1 cellular context compared by ENCODE assay signal in the genomic region with DNA sequence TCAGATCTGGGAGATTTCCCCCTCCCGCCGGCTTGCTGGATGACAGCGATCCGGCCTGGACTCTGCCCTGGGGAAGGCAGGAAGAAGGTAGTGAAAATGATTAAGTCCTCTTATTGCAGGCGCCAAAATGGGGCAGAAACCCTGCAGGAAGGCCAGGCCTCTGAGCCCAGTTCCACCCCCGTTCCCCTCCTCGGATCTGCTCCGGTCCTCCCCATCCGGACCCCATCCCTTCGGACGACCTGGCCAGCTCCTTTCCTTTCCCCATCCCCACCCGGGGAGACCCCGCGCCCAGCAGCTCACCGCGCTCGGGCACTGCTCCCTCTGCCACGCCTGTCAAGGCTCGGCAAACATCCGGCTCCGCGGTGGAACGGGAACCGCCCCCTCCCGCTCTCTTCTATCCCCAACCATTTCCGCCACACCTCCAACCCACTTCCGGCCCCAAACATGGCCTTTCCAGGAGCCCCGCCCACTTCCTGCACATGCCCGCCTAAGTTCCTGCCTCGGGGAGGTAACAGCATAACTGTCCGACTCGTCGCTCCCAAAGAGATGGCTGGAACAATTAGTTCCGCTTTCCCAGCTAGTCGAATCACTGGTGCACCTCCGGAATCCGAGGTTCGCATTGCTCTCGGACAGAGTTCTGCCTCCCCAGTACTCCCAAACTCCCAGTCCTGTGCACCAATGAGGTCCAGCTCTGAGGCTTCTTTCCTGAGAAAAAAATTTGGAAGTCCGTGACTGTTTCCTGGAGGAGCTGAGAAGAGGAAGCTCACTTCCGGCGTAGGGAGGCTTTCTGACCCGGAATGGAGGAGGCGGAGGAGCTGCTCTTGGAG.
TF ChIP-seq lines count a peak whose summit lies in the region.

A gene (minus strand): TSS at position 369 of the 827 bp plus-strand sequence. CDS start 4,512 bp downstream, outside the sequence.
A gene (plus strand): TSS at position 781 of the 827 bp plus-strand sequence. CDS start 17 bp downstream, at position 798.

TF ChIP-seq in HepG2, 621 proteins besides CTCF, POLR2A, EP300 and RAD21 (continued from another document):
- TF ChIP-seq, protein P1, sequence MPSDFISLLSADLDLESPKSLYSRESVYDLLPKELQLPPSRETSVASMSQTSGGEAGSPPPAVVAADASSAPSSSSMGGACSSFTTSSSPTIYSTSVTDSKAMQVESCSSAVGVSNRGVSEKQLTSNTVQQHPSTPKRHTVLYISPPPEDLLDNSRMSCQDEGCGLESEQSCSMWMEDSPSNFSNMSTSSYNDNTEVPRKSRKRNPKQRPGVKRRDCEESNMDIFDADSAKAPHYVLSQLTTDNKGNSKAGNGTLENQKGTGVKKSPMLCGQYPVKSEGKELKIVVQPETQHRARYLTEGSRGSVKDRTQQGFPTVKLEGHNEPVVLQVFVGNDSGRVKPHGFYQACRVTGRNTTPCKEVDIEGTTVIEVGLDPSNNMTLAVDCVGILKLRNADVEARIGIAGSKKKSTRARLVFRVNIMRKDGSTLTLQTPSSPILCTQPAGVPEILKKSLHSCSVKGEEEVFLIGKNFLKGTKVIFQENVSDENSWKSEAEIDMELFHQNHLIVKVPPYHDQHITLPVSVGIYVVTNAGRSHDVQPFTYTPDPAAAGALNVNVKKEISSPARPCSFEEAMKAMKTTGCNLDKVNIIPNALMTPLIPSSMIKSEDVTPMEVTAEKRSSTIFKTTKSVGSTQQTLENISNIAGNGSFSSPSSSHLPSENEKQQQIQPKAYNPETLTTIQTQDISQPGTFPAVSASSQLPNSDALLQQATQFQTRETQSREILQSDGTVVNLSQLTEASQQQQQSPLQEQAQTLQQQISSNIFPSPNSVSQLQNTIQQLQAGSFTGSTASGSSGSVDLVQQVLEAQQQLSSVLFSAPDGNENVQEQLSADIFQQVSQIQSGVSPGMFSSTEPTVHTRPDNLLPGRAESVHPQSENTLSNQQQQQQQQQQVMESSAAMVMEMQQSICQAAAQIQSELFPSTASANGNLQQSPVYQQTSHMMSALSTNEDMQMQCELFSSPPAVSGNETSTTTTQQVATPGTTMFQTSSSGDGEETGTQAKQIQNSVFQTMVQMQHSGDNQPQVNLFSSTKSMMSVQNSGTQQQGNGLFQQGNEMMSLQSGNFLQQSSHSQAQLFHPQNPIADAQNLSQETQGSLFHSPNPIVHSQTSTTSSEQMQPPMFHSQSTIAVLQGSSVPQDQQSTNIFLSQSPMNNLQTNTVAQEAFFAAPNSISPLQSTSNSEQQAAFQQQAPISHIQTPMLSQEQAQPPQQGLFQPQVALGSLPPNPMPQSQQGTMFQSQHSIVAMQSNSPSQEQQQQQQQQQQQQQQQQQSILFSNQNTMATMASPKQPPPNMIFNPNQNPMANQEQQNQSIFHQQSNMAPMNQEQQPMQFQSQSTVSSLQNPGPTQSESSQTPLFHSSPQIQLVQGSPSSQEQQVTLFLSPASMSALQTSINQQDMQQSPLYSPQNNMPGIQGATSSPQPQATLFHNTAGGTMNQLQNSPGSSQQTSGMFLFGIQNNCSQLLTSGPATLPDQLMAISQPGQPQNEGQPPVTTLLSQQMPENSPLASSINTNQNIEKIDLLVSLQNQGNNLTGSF (CRISPR knock-in tag; IDR thresholded peaks at IDR 0.05) = no peak
- TF ChIP-seq SAP130 (CRISPR knock-in tag; IDR thresholded peaks at IDR 0.05; ENCODE audit: low read depth) (peak; percentile 99), ELF4 (CRISPR knock-in tag; IDR thresholded peaks at IDR 0.05; ENCODE audit: borderline replicate concordance) (peak; percentile 94), SNRNP70 (IDR thresholded peaks at IDR 0.05; ENCODE audit: low read depth, low read length) (no peak), CBX2 (IDR thresholded peaks at IDR 0.05; ENCODE audit: low read depth, low read length) (no peak), CBX2 (CRISPR knock-in tag; IDR thresholded peaks at IDR 0.05; ENCODE audit: low read depth) (peak; percentile 48; the same call in 1 of the 2 replicates), ZNF883 (CRISPR knock-in tag; IDR thresholded peaks at IDR 0.05; ENCODE audit: not compliant biosample characterization) (no peak), ZNF720 (CRISPR knock-in tag; IDR thresholded peaks at IDR 0.05) (no peak), ARNTL (CRISPR knock-in tag; IDR thresholded peaks at IDR 0.05) (0 out of 2 replicates have a peak, but pooled peaks have one; percentile 38), ZNF543 (CRISPR knock-in tag; IDR thresholded peaks at IDR 0.05) (peak; percentile 68), CCAR2 (optimal IDR thresholded peaks at IDR 0.05; ENCODE audit: low read depth, low read length) (peak; percentile 79), NAIF1 (CRISPR knock-in tag; IDR thresholded peaks at IDR 0.05; ENCODE audit: borderline replicate concordance) (no peak), SCMH1 (CRISPR knock-in tag; IDR thresholded peaks at IDR 0.05; ENCODE audit: borderline replicate concordance) (no peak), ZNF30 (CRISPR knock-in tag; IDR thresholded peaks at IDR 0.05) (no peak), NFE2 (CRISPR knock-in tag; IDR thresholded peaks at IDR 0.05) (no peak), TEAD2 (CRISPR knock-in tag; IDR thresholded peaks at IDR 0.05) (no peak), SMAD1 (CRISPR knock-in tag; IDR thresholded peaks at IDR 0.05; ENCODE audit: borderline replicate concordance, low read depth) (no peak)
- TF ChIP-seq, protein P2, sequence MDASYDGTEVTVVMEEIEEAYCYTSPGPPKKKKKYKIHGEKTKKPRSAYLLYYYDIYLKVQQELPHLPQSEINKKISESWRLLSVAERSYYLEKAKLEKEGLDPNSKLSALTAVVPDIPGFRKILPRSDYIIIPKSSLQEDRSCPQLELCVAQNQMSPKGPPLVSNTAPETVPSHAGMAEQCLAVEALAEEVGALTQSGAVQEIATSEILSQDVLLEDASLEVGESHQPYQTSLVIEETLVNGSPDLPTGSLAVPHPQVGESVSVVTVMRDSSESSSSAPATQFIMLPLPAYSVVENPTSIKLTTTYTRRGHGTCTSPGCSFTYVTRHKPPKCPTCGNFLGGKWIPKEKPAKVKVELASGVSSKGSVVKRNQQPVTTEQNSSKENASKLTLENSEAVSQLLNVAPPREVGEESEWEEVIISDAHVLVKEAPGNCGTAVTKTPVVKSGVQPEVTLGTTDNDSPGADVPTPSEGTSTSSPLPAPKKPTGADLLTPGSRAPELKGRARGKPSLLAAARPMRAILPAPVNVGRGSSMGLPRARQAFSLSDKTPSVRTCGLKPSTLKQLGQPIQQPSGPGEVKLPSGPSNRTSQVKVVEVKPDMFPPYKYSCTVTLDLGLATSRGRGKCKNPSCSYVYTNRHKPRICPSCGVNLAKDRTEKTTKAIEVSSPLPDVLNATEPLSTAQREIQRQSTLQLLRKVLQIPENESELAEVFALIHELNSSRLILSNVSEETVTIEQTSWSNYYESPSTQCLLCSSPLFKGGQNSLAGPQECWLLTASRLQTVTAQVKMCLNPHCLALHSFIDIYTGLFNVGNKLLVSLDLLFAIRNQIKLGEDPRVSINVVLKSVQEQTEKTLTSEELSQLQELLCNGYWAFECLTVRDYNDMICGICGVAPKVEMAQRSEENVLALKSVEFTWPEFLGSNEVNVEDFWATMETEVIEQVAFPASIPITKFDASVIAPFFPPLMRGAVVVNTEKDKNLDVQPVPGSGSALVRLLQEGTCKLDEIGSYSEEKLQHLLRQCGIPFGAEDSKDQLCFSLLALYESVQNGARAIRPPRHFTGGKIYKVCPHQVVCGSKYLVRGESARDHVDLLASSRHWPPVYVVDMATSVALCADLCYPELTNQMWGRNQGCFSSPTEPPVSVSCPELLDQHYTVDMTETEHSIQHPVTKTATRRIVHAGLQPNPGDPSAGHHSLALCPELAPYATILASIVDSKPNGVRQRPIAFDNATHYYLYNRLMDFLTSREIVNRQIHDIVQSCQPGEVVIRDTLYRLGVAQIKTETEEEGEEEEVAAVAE (CRISPR knock-in tag; IDR thresholded peaks at IDR 0.05; ENCODE audit: borderline replicate concordance) = peak; percentile 47; the same call in 1 of the 2 replicates
- TF ChIP-seq, protein P3, sequence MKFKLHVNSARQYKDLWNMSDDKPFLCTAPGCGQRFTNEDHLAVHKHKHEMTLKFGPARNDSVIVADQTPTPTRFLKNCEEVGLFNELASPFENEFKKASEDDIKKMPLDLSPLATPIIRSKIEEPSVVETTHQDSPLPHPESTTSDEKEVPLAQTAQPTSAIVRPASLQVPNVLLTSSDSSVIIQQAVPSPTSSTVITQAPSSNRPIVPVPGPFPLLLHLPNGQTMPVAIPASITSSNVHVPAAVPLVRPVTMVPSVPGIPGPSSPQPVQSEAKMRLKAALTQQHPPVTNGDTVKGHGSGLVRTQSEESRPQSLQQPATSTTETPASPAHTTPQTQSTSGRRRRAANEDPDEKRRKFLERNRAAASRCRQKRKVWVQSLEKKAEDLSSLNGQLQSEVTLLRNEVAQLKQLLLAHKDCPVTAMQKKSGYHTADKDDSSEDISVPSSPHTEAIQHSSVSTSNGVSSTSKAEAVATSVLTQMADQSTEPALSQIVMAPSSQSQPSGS (CRISPR knock-in tag; IDR thresholded peaks at IDR 0.05) = peak; percentile 59; the same call in 1 of the 2 replicates
- TF ChIP-seq, protein P4, sequence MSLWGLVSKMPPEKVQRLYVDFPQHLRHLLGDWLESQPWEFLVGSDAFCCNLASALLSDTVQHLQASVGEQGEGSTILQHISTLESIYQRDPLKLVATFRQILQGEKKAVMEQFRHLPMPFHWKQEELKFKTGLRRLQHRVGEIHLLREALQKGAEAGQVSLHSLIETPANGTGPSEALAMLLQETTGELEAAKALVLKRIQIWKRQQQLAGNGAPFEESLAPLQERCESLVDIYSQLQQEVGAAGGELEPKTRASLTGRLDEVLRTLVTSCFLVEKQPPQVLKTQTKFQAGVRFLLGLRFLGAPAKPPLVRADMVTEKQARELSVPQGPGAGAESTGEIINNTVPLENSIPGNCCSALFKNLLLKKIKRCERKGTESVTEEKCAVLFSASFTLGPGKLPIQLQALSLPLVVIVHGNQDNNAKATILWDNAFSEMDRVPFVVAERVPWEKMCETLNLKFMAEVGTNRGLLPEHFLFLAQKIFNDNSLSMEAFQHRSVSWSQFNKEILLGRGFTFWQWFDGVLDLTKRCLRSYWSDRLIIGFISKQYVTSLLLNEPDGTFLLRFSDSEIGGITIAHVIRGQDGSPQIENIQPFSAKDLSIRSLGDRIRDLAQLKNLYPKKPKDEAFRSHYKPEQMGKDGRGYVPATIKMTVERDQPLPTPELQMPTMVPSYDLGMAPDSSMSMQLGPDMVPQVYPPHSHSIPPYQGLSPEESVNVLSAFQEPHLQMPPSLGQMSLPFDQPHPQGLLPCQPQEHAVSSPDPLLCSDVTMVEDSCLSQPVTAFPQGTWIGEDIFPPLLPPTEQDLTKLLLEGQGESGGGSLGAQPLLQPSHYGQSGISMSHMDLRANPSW (CRISPR knock-in tag; IDR thresholded peaks at IDR 0.05; ENCODE audit: borderline replicate concordance) = peak; percentile 75; the same call in 1 of the 2 replicates
- TF ChIP-seq, protein P5, sequence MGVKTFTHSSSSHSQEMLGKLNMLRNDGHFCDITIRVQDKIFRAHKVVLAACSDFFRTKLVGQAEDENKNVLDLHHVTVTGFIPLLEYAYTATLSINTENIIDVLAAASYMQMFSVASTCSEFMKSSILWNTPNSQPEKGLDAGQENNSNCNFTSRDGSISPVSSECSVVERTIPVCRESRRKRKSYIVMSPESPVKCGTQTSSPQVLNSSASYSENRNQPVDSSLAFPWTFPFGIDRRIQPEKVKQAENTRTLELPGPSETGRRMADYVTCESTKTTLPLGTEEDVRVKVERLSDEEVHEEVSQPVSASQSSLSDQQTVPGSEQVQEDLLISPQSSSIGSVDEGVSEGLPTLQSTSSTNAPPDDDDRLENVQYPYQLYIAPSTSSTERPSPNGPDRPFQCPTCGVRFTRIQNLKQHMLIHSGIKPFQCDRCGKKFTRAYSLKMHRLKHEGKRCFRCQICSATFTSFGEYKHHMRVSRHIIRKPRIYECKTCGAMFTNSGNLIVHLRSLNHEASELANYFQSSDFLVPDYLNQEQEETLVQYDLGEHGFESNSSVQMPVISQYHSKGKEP (CRISPR knock-in tag; IDR thresholded peaks at IDR 0.05) = 0 out of 2 replicates have a peak, but pooled peaks have one; percentile 54
TF ChIP-seq in HepG2: peak in this region for 305.
